ENCODE assay signal across 1 cellular context in the genomic region with DNA sequence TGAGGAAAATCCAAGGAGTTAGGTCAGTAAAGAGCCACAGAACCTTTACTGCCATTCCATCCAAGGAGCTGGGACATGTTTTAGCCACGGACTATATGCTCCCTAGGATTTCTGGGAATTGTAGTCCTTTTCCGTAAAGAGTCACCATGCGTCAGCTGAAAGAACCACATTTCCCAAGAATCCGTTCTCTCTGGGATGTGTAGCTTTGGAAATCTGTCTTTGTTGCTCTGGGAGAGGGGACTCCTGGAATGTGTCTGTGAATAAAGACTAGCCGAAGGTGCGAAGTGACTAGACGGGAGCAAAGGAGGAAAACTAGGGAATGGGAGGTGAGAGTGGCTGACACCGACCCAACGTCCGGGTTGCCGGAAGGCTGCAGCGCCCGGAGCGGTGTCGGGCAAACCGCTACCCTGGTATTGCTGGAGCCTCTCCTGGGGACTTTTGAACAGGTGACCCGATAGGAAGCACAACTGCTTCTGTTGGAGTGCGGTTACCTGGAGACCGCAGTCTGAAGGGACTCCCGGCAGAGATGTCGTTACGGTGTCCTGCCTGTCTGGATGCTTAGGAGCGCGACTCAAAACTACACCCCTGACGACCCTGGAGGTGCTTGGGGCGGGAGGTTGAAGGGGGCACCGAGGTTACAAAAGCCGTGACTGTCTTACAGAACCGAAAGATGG.
TF ChIP-seq lines count a peak whose summit lies in the region.

A gene with protein sequence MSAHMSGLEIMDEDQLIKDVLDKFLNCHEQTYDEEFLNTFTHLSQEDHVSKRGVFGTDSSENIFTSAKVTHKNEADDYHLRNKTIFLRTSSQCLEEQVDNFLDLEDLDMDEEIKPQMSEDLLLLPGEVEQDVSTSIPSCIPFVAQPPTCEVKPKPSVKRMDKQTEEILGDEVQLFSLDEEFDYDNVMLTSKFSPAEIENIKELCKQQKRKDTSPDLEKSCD (plus strand): TSS at position 187 of the 674 bp plus-strand sequence. CDS start 15,602 bp downstream, outside the sequence.

TF ChIP-seq in H1, 55 proteins besides CTCF, POLR2A, EP300 and RAD21 (continued from another document):
- TF ChIP-seq CREB1 (IDR thresholded peaks at IDR 0.05), result peak; percentile 61; the same call in 1 of the 2 replicates
- peak; percentile 23; the same call in 1 of the 2 replicates for TF ChIP-seq EGR1 (IDR thresholded peaks at IDR 0.05; ENCODE audit: borderline replicate concordance, low read depth, low read length)
- no peak for TF ChIP-seq KDM1A (IDR thresholded peaks at IDR 0.05; ENCODE audit: borderline replicate concordance, low read length)
- TF ChIP-seq SP2 (IDR thresholded peaks at IDR 0.05; ENCODE audit: low read length), result no peak
- TF ChIP-seq TAF1 (IDR thresholded peaks at IDR 0.05; ENCODE audit: low read depth, low read length), result no peak; the same call in 1 of the 2 replicates
- TF ChIP-seq EZH2 (IDR thresholded peaks at IDR 0.05; ENCODE audit: low read depth, low read length, severe bottlenecking), result no peak
- peak; percentile 61; the same call in 1 of the 2 replicates for TF ChIP-seq PHF8 (conservative IDR thresholded peaks at IDR 0.05; ENCODE audit: low read depth, low read length)
- no peak; a peak in 1 of 4 replicates for TF ChIP-seq HDAC2 (IDR thresholded peaks at IDR 0.05; ENCODE audit: borderline replicate concordance in 1 of 2, low read depth in 2 of 2, low read length in 2 of 2)
- TF ChIP-seq, protein P1, sequence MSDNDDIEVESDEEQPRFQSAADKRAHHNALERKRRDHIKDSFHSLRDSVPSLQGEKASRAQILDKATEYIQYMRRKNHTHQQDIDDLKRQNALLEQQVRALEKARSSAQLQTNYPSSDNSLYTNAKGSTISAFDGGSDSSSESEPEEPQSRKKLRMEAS (IDR thresholded peaks at IDR 0.05), result peak; percentile 78
- peak; percentile 97 for TF ChIP-seq KDM4A (IDR thresholded peaks at IDR 0.05; ENCODE audit: low read depth, low read length, severe bottlenecking)
- TF ChIP-seq HDAC6 (IDR thresholded peaks at IDR 0.05; ENCODE audit: low read depth, low read length), result no peak
- peak; percentile 31 for TF ChIP-seq SAP30 (IDR thresholded peaks at IDR 0.05; ENCODE audit: insufficient read depth, insufficient replicate concordance, low read length)
- TF ChIP-seq CHD2 (IDR thresholded peaks at IDR 0.05; ENCODE audit: low read length), result 0 out of 2 replicates have a peak, but pooled peaks have one; percentile 14
- no peak for TF ChIP-seq JUND (IDR thresholded peaks at IDR 0.05; ENCODE audit: low read length)
- no peak for TF ChIP-seq CTBP2 (IDR thresholded peaks at IDR 0.05; ENCODE audit: borderline replicate concordance, insufficient read depth, insufficient read length, low read length)
- TF ChIP-seq KDM5A (IDR thresholded peaks at IDR 0.05; ENCODE audit: low read length), result peak; percentile 46; the same call in 1 of the 2 replicates
- no peak for TF ChIP-seq MAFK (IDR thresholded peaks at IDR 0.05; ENCODE audit: low read depth, low read length)
- TF ChIP-seq TAF7 (optimal IDR thresholded peaks at IDR 0.05; ENCODE audit: borderline replicate concordance, low read depth, low read length), result no peak
- no peak for TF ChIP-seq FOSL1 (IDR thresholded peaks at IDR 0.05; ENCODE audit: insufficient read depth, low read depth, low read length)
- TF ChIP-seq SIX5 (IDR thresholded peaks at IDR 0.05; ENCODE audit: low read depth, low read length), result peak; percentile 100
- peak; percentile 48; the same call in 1 of the 2 replicates for TF ChIP-seq SP4 (IDR thresholded peaks at IDR 0.05; ENCODE audit: low read length)
- no peak for TF ChIP-seq POU5F1 (IDR thresholded peaks at IDR 0.05; ENCODE audit: low read depth, low read length)
- TF ChIP-seq, protein P2, sequence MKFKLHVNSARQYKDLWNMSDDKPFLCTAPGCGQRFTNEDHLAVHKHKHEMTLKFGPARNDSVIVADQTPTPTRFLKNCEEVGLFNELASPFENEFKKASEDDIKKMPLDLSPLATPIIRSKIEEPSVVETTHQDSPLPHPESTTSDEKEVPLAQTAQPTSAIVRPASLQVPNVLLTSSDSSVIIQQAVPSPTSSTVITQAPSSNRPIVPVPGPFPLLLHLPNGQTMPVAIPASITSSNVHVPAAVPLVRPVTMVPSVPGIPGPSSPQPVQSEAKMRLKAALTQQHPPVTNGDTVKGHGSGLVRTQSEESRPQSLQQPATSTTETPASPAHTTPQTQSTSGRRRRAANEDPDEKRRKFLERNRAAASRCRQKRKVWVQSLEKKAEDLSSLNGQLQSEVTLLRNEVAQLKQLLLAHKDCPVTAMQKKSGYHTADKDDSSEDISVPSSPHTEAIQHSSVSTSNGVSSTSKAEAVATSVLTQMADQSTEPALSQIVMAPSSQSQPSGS (IDR thresholded peaks at IDR 0.05; ENCODE audit: low read length), result 0 out of 2 replicates have a peak, but pooled peaks have one; percentile 65
- TF ChIP-seq GABPA (IDR thresholded peaks at IDR 0.05; ENCODE audit: borderline replicate concordance, insufficient read depth, low read length), result peak; percentile 80
- no peak for TF ChIP-seq RBBP5 (IDR thresholded peaks at IDR 0.05; ENCODE audit: borderline replicate concordance, low read depth, low read length)
- TF ChIP-seq SP1 (IDR thresholded peaks at IDR 0.05; ENCODE audit: low read depth, low read length), result no peak
- peak in 1 of 2 experiments; percentile 81; a peak in 1 of 4 replicates for TF ChIP-seq SIN3A (conservative IDR thresholded peaks at IDR 0.05 in 1 of 2, IDR thresholded peaks at IDR 0.05 in 1 of 2; ENCODE audit: low read depth in 1 of 2, low read length in 2 of 2)
- peak; percentile 71 for TF ChIP-seq TBP (IDR thresholded peaks at IDR 0.05; ENCODE audit: low read depth, low read length)
- TF ChIP-seq, protein P3, sequence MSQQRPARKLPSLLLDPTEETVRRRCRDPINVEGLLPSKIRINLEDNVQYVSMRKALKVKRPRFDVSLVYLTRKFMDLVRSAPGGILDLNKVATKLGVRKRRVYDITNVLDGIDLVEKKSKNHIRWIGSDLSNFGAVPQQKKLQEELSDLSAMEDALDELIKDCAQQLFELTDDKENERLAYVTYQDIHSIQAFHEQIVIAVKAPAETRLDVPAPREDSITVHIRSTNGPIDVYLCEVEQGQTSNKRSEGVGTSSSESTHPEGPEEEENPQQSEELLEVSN (IDR thresholded peaks at IDR 0.05), result peak; percentile 83
- TF ChIP-seq TEAD4 (IDR thresholded peaks at IDR 0.05; ENCODE audit: low read depth, low read length), result peak; percentile 76
- no peak for TF ChIP-seq SIRT6 (IDR thresholded peaks at IDR 0.05; ENCODE audit: low read length)
- 0 out of 2 replicates have a peak, but pooled peaks have one; percentile 25 for TF ChIP-seq SRF (IDR thresholded peaks at IDR 0.05; ENCODE audit: low read depth, low read length)
